In the genomic region with DNA sequence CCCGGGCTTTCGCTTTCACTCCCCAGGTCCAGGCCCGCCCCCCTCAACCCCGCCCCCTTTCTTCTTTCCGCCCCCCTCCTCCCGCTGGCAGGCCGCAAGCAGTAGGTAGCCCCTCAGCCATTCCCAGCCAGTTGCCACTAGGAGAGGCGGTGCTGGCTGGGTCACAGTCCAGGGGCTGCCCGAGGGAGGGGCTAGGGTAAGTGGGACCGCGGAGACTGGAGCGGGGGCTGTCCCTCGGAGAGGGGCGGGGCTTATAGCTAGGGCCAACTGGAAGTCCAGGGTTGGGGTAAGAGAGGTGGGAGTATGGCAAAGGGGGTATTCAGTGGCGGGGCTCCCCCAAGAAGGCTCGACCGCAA, we compare ENCODE assay signal across 8 cellular contexts. TPM values are rescaled to one million over a fixed set of nuclear protein-coding genes. Genes with fewer than 3 reads are reported as not detected.
DNase-seq lines count a peak whose midpoint lies in the region; TF ChIP-seq lines count a peak whose summit lies in the region.

No MANE protein-coding gene starts in this region.

- peaks cover 55% of the 10 kb centered on the region for H3K4me1 Mint-ChIP-seq in HFFc6 (ENCODE audit: low read depth)
- peaks cover 65% of the 10 kb centered on the region for H3K4me1 Mint-ChIP-seq in activated naive CD4-positive, alpha-beta T cell treated with anti-CD3 and anti-CD28 coated beads, Interleukin-2, amount 10 ng/mL, durations not matched to agents 7 days and 5 days

- DNase-seq in GM03348 (ENCODE audit: low spot score): peak; percentile 95
- DNase-seq in HFFc6: peak; percentile 95
- DNase-seq in MV-4-11 (lab: John Stamatoyannopoulos, UW): peak; percentile 92
- peak; percentile 97 for DNase-seq in SK-MEL-5 (ENCODE audit: low read depth, low spot score)
- peak; percentile 93 for DNase-seq in activated naive CD4-positive, alpha-beta T cell treated with anti-CD3 and anti-CD28 coated beads, Interleukin-2, amount 10 ng/mL, durations not matched to agents 7 days and 5 days
- DNase-seq in germinal center (ENCODE audit: low spot score): peak; percentile 92
- peak; percentile 83 for DNase-seq in non-pigmented ciliary epithelial cell (ENCODE audit: low read depth)
- DNase-seq in superior temporal gyrus (ENCODE audit: extremely low spot score): peak; percentile 72

- H3K27me3 Mint-ChIP-seq in HFFc6 (ENCODE audit: insufficient read depth): peaks cover 7% of the 10 kb centered on the region
- no peaks in the 10 kb centered on the region for H3K27me3 Mint-ChIP-seq in activated naive CD4-positive, alpha-beta T cell treated with anti-CD3 and anti-CD28 coated beads, Interleukin-2, amount 10 ng/mL, durations not matched to agents 7 days and 5 days

- no peak for TF ChIP-seq CTCF in HFFc6 (IDR thresholded peaks at IDR 0.05)

- H3K36me3 Mint-ChIP-seq in HFFc6 (ENCODE audit: low read depth): peaks cover 13% of the 10 kb centered on the region
- peaks cover 63% of the 10 kb centered on the region for H3K36me3 Mint-ChIP-seq in activated naive CD4-positive, alpha-beta T cell treated with anti-CD3 and anti-CD28 coated beads, Interleukin-2, amount 10 ng/mL, durations not matched to agents 7 days and 5 days

- H3K4me3 Mint-ChIP-seq in HFFc6: peak overlapping the region; percentile 98
- peak overlapping the region; percentile 93 for H3K4me3 Mint-ChIP-seq in activated naive CD4-positive, alpha-beta T cell treated with anti-CD3 and anti-CD28 coated beads, Interleukin-2, amount 10 ng/mL, durations not matched to agents 7 days and 5 days

- in situ Hi-C loops in SK-MEL-5 (cut with HindIII; ENCODE audit: low pct_unique_long_range_greater_than_20kb, low sequenced_read_pairs): no loop called here

- CTCF ChIA-PET in activated naive CD4-positive, alpha-beta T cell treated with anti-CD3 and anti-CD28 coated beads, Interleukin-2, amount 10 ng/mL, durations not matched to agents 7 days and 5 days (lab: Charles Lee): interaction anchor here (0.8 to 8.0 kb wide), 6 partner anchors 11 to 285 kb away, joined by 3 to 67 read pairs (median 6); a partner anchor contains a TSS

- no peaks in the 10 kb centered on the region for H3K9me3 Mint-ChIP-seq in HFFc6
- no peaks in the 10 kb centered on the region for H3K9me3 Mint-ChIP-seq in activated naive CD4-positive, alpha-beta T cell treated with anti-CD3 and anti-CD28 coated beads, Interleukin-2, amount 10 ng/mL, durations not matched to agents 7 days and 5 days

- H3K27ac Mint-ChIP-seq in HFFc6: peak overlapping the region; percentile 97
- peak overlapping the region; percentile 99 for H3K27ac Mint-ChIP-seq in activated naive CD4-positive, alpha-beta T cell treated with anti-CD3 and anti-CD28 coated beads, Interleukin-2, amount 10 ng/mL, durations not matched to agents 7 days and 5 days

RNA-seq across cellular contexts. Expression of a gene that starts 0.2 kb away (rescaled TPM):
- 100 to 1,000 TPM; 108 to 143 (median 136) TPM for total RNA-seq in HFFc6 (2021; fragmentation: NEBNext Ultra II Directional; extraction: Animal tissue kit (Norgen Biotek cat#: 25700))
- total RNA-seq in SK-MEL-5 (2014; rRNA removed; shearing (Covaris generic)): 174 and 203 TPM in 2 replicates
- 59.4 and 87.5 TPM in 2 replicates for polyA plus RNA-seq in SK-MEL-5 (2015; cell fraction: cytosol; rRNA removed)
- polyA plus RNA-seq in SK-MEL-5 (2015; cell fraction: nucleus; rRNA removed): 279 and 338 TPM in 2 replicates

RNA-seq across cellular contexts. Expression of a gene that starts 0.7 kb away (rescaled TPM):
- 10 to 100 TPM; 38.5 to 53.6 (median 47.2) TPM for total RNA-seq in HFFc6 (2021; fragmentation: NEBNext Ultra II Directional; extraction: Animal tissue kit (Norgen Biotek cat#: 25700))
- 36.3 and 47.2 TPM in 2 replicates for total RNA-seq in SK-MEL-5 (2014; rRNA removed; shearing (Covaris generic))
- polyA plus RNA-seq in SK-MEL-5 (2015; cell fraction: cytosol; rRNA removed): 47.8 and 67.0 TPM in 2 replicates
- polyA plus RNA-seq in SK-MEL-5 (2015; cell fraction: nucleus; rRNA removed): 140 and 155 TPM in 2 replicates

RNA-seq across cellular contexts. Expression of a gene that starts 5.2 kb away (rescaled TPM):
- 10 to 100 TPM; 13.2 to 17.0 (median 15.3) TPM for total RNA-seq in HFFc6 (2021; fragmentation: NEBNext Ultra II Directional; extraction: Animal tissue kit (Norgen Biotek cat#: 25700))
- total RNA-seq in SK-MEL-5 (2014; rRNA removed; shearing (Covaris generic)): 12.3 and 13.9 TPM in 2 replicates
- 6.2 and 21.9 TPM in 2 replicates for polyA plus RNA-seq in SK-MEL-5 (2015; cell fraction: cytosol; rRNA removed)
- polyA plus RNA-seq in SK-MEL-5 (2015; cell fraction: nucleus; rRNA removed): 42.2 and 51.1 TPM in 2 replicates

RNA-seq across cellular contexts. Expression of a gene that starts 10.6 kb away (rescaled TPM):
- total RNA-seq in HFFc6 (2021; fragmentation: NEBNext Ultra II Directional; extraction: Animal tissue kit (Norgen Biotek cat#: 25700)): 100 to 1,000 TPM in 4 of 6 experiments, 10 to 100 TPM in 2; 88.4 to 120 (median 113) TPM
- 92.6 and 105 TPM in 2 replicates for total RNA-seq in SK-MEL-5 (2014; rRNA removed; shearing (Covaris generic))
- 72.6 and 81.6 TPM in 2 replicates for polyA plus RNA-seq in SK-MEL-5 (2015; cell fraction: cytosol; rRNA removed)
- 50.0 and 58.3 TPM in 2 replicates for polyA plus RNA-seq in SK-MEL-5 (2015; cell fraction: nucleus; rRNA removed)

RNA-seq across cellular contexts. Expression of a gene that starts 14.5 kb away (rescaled TPM):
- 10 to 100 TPM; 23.6 to 38.8 (median 32.3) TPM for total RNA-seq in HFFc6 (2021; fragmentation: NEBNext Ultra II Directional; extraction: Animal tissue kit (Norgen Biotek cat#: 25700))
- 24.2 and 34.1 TPM in 2 replicates for total RNA-seq in SK-MEL-5 (2014; rRNA removed; shearing (Covaris generic))
- 19.5 and 27.0 TPM in 2 replicates for polyA plus RNA-seq in SK-MEL-5 (2015; cell fraction: cytosol; rRNA removed)
- polyA plus RNA-seq in SK-MEL-5 (2015; cell fraction: nucleus; rRNA removed): 179 and 209 TPM in 2 replicates

Comparison
In these comparisons a context has a peak if more than half of its experiments do, and no peak if none do; other contexts are left out.
1. Peak in every context shown above with its lines: DNase-seq.